ENCODE assay signal across 28 cellular contexts in genomic region chr16:5769513-5769912, GRCh38.
"Had no signal": no experiment of that assay in that cellular context is flagged by ENCODE, and none has a peak within 500 bp of the region (broad histone marks: within the 10 kb centered on the region; RNA-seq: fewer than 3 reads in every experiment).

No MANE protein-coding gene starts in this region.

- H3K36me3 ChIP-seq: colonic mucosa, esophagus muscularis mucosa, esophagus squamous epithelium, gastrocnemius medialis, gastroesophageal sphincter, heart left ventricle, heart right ventricle had no signal

- DNase-seq: colonic mucosa; cortex of kidney; dermis blood vessel endothelial cell; dorsolateral prefrontal cortex; effector CD4-positive, alpha-beta T cell; effector CD8-positive, alpha-beta T cell; effector memory CD4-positive, alpha-beta T cell; effector memory CD8-positive, alpha-beta T cell; endodermal cell; erythroblast; esophagus squamous epithelium; foreskin fibroblast; foreskin keratinocyte; foreskin melanocyte; gastrocnemius medialis; glutamatergic neuron; head of caudate nucleus; heart left ventricle; heart right ventricle had no signal

- H3K9me3 ChIP-seq: colonic mucosa, esophagus muscularis mucosa, esophagus squamous epithelium, gastrocnemius medialis, gastroesophageal sphincter, heart left ventricle, heart right ventricle had no signal

- H3K27ac ChIP-seq: colonic mucosa, coronary artery, epithelial cell of prostate, esophagus muscularis mucosa, esophagus squamous epithelium, foreskin keratinocyte, gastrocnemius medialis, gastroesophageal sphincter, heart left ventricle, heart right ventricle had no signal

- FAIRE-seq: colon, endometrium, endothelial cell of umbilical vein, frontal cortex had no signal

- H3K27me3 ChIP-seq: colonic mucosa, esophagus muscularis mucosa, esophagus squamous epithelium, foreskin keratinocyte, gastrocnemius medialis, gastroesophageal sphincter, heart left ventricle, heart right ventricle had no signal

- ATAC-seq: effector memory CD8-positive, alpha-beta T cell; esophagus mucosa; foreskin keratinocyte; gastrocnemius medialis; gastroesophageal sphincter; heart left ventricle; heart right ventricle had no signal

- H3K4me3 ChIP-seq: colonic mucosa, coronary artery, dorsolateral prefrontal cortex, esophagus muscularis mucosa, esophagus squamous epithelium, gastrocnemius medialis, gastroesophageal sphincter, heart left ventricle, heart right ventricle had no signal

- H3K4me1 ChIP-seq: colonic mucosa, esophagus muscularis mucosa, esophagus squamous epithelium, foreskin keratinocyte, gastrocnemius medialis, gastroesophageal sphincter, heart left ventricle, heart right ventricle had no signal
